22 cellular contexts compared by ENCODE assay signal in genomic region chr11:119832132-119832531, GRCh38.
DNase-seq lines count a peak whose midpoint lies in the region; ATAC-seq, FAIRE-seq and TF ChIP-seq lines count a peak whose summit lies in the region.
"Had no signal": no experiment of that assay in that cellular context is flagged by ENCODE, and none has a peak within 500 bp of the region (broad histone marks: within the 10 kb centered on the region; RNA-seq: fewer than 3 reads in every experiment).

No MANE protein-coding gene starts in this region.

- no peak for FAIRE-seq in D721Med (lab: Jason Lieb, UNC)
- FAIRE-seq: K562, keratinocyte had no signal

- H3K9me3 Mint-ChIP-seq in Caco-2 (ENCODE audit: unreplicated experiment), result peaks cover 4% of the 10 kb centered on the region
- H3K9me3 Mint-ChIP-seq: activated naive CD4-positive, alpha-beta T cell treated with anti-CD3 and anti-CD28 coated beads for 36 hours; activated T-cell treated with anti-CD3 and anti-CD28 coated beads, Interleukin-2, amount 50 U/mL, for 24 hours; natural killer cell; stimulated activated naive CD8-positive, alpha-beta T cell treated with anti-CD3 and anti-CD28 coated beads, Interleukin-15, amount 100 ng/mL, for 72 hours had no signal

- H3K4me1 ChIP-seq in HEK293 (ENCODE audit: control insufficient read depth, insufficient read depth, low read length) (no peaks in the 10 kb centered on the region; the same call in 1 of the 2 replicates), Panc1 (ENCODE audit: control insufficient read depth, insufficient read depth, low read length) (no peaks in the 10 kb centered on the region), mesodermal cell (ENCODE audit: control insufficient read depth, insufficient read depth, low read length, poor library complexity, severe bottlenecking) (peaks cover 14% of the 10 kb centered on the region), smooth muscle cell (ENCODE audit: low read depth) (peaks cover 15% of the 10 kb centered on the region), Caco-2 (peaks cover 9% of the 10 kb centered on the region)
- H3K4me1 ChIP-seq: prostate gland had no signal

- no peaks in the 10 kb centered on the region for H4K20me1 ChIP-seq in smooth muscle cell (ENCODE audit: low read depth)

- no peak for TF ChIP-seq CTCF in HEK293 (tag by site-specific recombination; IDR thresholded peaks at IDR 0.05)
- TF ChIP-seq CTCF in Panc1 (IDR thresholded peaks at IDR 0.05), result no peak
- TF ChIP-seq CTCF in smooth muscle cell (IDR thresholded peaks at IDR 0.05; ENCODE audit: borderline replicate concordance, insufficient read depth, poor library complexity, severe bottlenecking), result no peak
- no peak for TF ChIP-seq CTCF in Caco-2 (IDR thresholded peaks at IDR 0.05; ENCODE audit: insufficient read depth in 1 of 2, low read depth in 1 of 2, low read length in 1 of 2, severe bottlenecking in 1 of 2, unreplicated experiment in 1 of 2)
- no peak for TF ChIP-seq CTCF in D721Med (IDR thresholded peaks at IDR 0.05; ENCODE audit: insufficient read depth, missing control alignments)

- H3K9me3 ChIP-seq in HEK293 (ENCODE audit: control insufficient read depth, insufficient read depth, low read depth, low read length) (no peaks in the 10 kb centered on the region), Panc1 (ENCODE audit: control insufficient read depth, insufficient read depth, low read depth, low read length) (no peaks in the 10 kb centered on the region), mesodermal cell (ENCODE audit: control insufficient read depth, low read length) (peaks cover 3% of the 10 kb centered on the region), smooth muscle cell (replicated peaks; ENCODE audit: low read depth) (no peaks in the 10 kb centered on the region), Caco-2 (peaks cover 6% of the 10 kb centered on the region; the same call in 1 of the 2 replicates)
- H3K9me3 ChIP-seq: prostate gland had no signal

- 82 to 90% methylated on average over 4 to 6 of the region's 6 CpGs for WGBS in mesodermal cell (ENCODE audit: insufficient coverage in 2 of 2), 2 experiments
- 90% methylated on average over 6 of the region's 6 CpGs for WGBS in smooth muscle cell (ENCODE audit: low lambda C conversion rate)

- BruUV-seq in Panc1 (replicated peaks; lab: Mats Ljungman, UMichigan) (no TSS peak), Caco-2 (replicated peaks; lab: Mats Ljungman, UMichigan) (no TSS peak)

- no peak overlapping the region for H3K27ac Mint-ChIP-seq in Caco-2 (ENCODE audit: unreplicated experiment)
- H3K27ac Mint-ChIP-seq: activated CD8-positive, alpha-beta T cell treated with anti-CD3 and anti-CD28 coated beads, Interleukin-2, amount 10 ng/mL, durations not matched to agents 7 days and 5 days; activated naive CD4-positive, alpha-beta T cell treated with anti-CD3 and anti-CD28 coated beads for 36 hours; activated T-cell treated with anti-CD3 and anti-CD28 coated beads, Interleukin-2, amount 50 U/mL, for 24 hours; natural killer cell had no signal

- no peak overlapping the region for H3K9ac ChIP-seq in smooth muscle cell (ENCODE audit: low read depth)

- H3K27me3 ChIP-seq in Panc1 (ENCODE audit: control insufficient read depth, insufficient read depth, low read length) (peaks cover 16% of the 10 kb centered on the region), smooth muscle cell (ENCODE audit: low read depth) (no peaks in the 10 kb centered on the region), Caco-2 (replicated peaks; ENCODE audit: control insufficient read depth, insufficient read depth, low read length) (no peaks in the 10 kb centered on the region)

- H3F3A ChIP-seq in smooth muscle cell (ENCODE audit: low read depth), result no peaks in the 10 kb centered on the region

- H2AFZ ChIP-seq in smooth muscle cell (ENCODE audit: low read depth), result peak overlapping the region; percentile 55

- in situ Hi-C loops in Panc1 (cut with HindIII; ENCODE audit: low pct_unique_long_range_greater_than_20kb, low sequenced_read_pairs), result no loop called here

- no peak overlapping the region for H3K4me3 Mint-ChIP-seq in Caco-2 (ENCODE audit: unreplicated experiment)
- H3K4me3 Mint-ChIP-seq: activated CD8-positive, alpha-beta T cell treated with anti-CD3 and anti-CD28 coated beads, Interleukin-2, amount 10 ng/mL, durations not matched to agents 7 days and 5 days; activated naive CD4-positive, alpha-beta T cell treated with anti-CD3 and anti-CD28 coated beads for 36 hours; activated T-cell treated with anti-CD3 and anti-CD28 coated beads, Interleukin-2, amount 50 U/mL, for 24 hours; natural killer cell; stimulated activated naive CD8-positive, alpha-beta T cell treated with anti-CD3 and anti-CD28 coated beads, Interleukin-15, amount 100 ng/mL, for 72 hours had no signal

- peaks cover 7% of the 10 kb centered on the region for H3K4me1 Mint-ChIP-seq in Caco-2 (ENCODE audit: low read depth, unreplicated experiment)
- H3K4me1 Mint-ChIP-seq: natural killer cell had no signal

- no peak overlapping the region for H3K4me2 ChIP-seq in smooth muscle cell

- no peaks in the 10 kb centered on the region for H3K79me2 ChIP-seq in smooth muscle cell (ENCODE audit: low read depth)

- H3K36me3 Mint-ChIP-seq in Caco-2 (ENCODE audit: insufficient read depth, unreplicated experiment), result no peaks in the 10 kb centered on the region
- H3K36me3 Mint-ChIP-seq: natural killer cell had no signal

- no peaks in the 10 kb centered on the region for H3K36me3 ChIP-seq in HEK293 (ENCODE audit: control insufficient read depth in 2 of 2, insufficient read depth in 1 of 2, low read length in 2 of 2)
- H3K36me3 ChIP-seq in Panc1 (ENCODE audit: control insufficient read depth, insufficient read depth, low read length), result no peaks in the 10 kb centered on the region
- no peaks in the 10 kb centered on the region for H3K36me3 ChIP-seq in mesodermal cell (ENCODE audit: control insufficient read depth, insufficient read depth, low read length)
- no peaks in the 10 kb centered on the region for H3K36me3 ChIP-seq in smooth muscle cell (ENCODE audit: low read depth)
- no peaks in the 10 kb centered on the region for H3K36me3 ChIP-seq in Caco-2 (ENCODE audit: control insufficient read depth, insufficient read depth, low read length)
- H3K36me3 ChIP-seq: prostate gland had no signal

- DNase-seq in Panc1 (ENCODE audit: low read depth, low spot score) (no peak), smooth muscle cell (lab: John Stamatoyannopoulos, UW; ENCODE audit: unreplicated experiment) (no peak), Caco-2 (no peak), D721Med (ENCODE audit: insufficient read length, low spot score) (no peak), occipital lobe (lab: John Stamatoyannopoulos, UW) (no peak)
- DNase-seq: activated CD4-positive, CD25-positive, alpha-beta regulatory T cell; activated CD8-positive, alpha-beta T cell treated with anti-CD3 and anti-CD28 coated beads, Interleukin-2, amount 10 ng/mL, durations not matched to agents 7 days and 5 days; activated naive CD4-positive, alpha-beta T cell treated with anti-CD3 and anti-CD28 coated beads for 36 hours; activated T-cell treated with anti-CD3 and anti-CD28 coated beads, Interleukin-2, amount 50 U/mL, for 24 hours; AML-193; COR-L47; natural killer cell; stimulated activated CD4-positive, alpha-beta T cell treated with anti-CD3 and anti-CD28 coated beads, Interleukin-4, amount 100 ng/mL, for 24 hours; stimulated activated naive CD8-positive, alpha-beta T cell treated with anti-CD3 and anti-CD28 coated beads, Interleukin-15, amount 100 ng/mL, for 72 hours; T1000 had no signal

- ATAC-seq in Panc1, result peak; percentile 18; the same call in 1 of the 2 replicates
- ATAC-seq: activated CD8-positive, alpha-beta T cell treated with anti-CD3 and anti-CD28 coated beads, Interleukin-2, amount 10 ng/mL, durations not matched to agents 7 days and 5 days; natural killer cell; stimulated activated naive CD8-positive, alpha-beta T cell treated with anti-CD3 and anti-CD28 coated beads, Interleukin-15, amount 100 ng/mL, for 72 hours had no signal

- intact Hi-C loops in Panc1 (cut with micrococcal nuclease; ENCODE audit: unreplicated experiment), result no loop called here
- intact Hi-C loops in Caco-2 (cut with micrococcal nuclease; ENCODE audit: unreplicated experiment), result no loop called here

- peaks cover 5% of the 10 kb centered on the region for H3K27me3 Mint-ChIP-seq in Caco-2 (ENCODE audit: insufficient read depth, unreplicated experiment)

- CTCF ChIA-PET in HEK293 (lab: Yijun Ruan, JAX), result interaction anchor here (1.0 kb wide), 1 partner anchor 26 kb away, joined by 3 read pairs; no protein-coding TSS in a partner anchor
- CTCF ChIA-PET in Panc1 (lab: Charles Lee), result no interaction called here
- CTCF ChIA-PET in Caco-2 (lab: Charles Lee), result interaction anchor here (0.7 kb wide), 1 partner anchor 190 kb away, joined by 3 read pairs; no protein-coding TSS in a partner anchor

- H3K27ac ChIP-seq in HEK293 (ENCODE audit: extremely low read depth, low read depth, low read length) (no peak overlapping the region), Panc1 (ENCODE audit: low read length) (no peak overlapping the region), mesodermal cell (ENCODE audit: low read depth, low read length, severe bottlenecking) (peak overlapping the region; percentile 6), smooth muscle cell (ENCODE audit: low read depth) (no peak overlapping the region)
- H3K27ac ChIP-seq: epithelial cell of prostate, prostate gland, skin epidermis had no signal

- POLR2A ChIA-PET in HEK293 (lab: Yijun Ruan, JAX), result no interaction called here
- POLR2A ChIA-PET in Panc1 (lab: Charles Lee), result no interaction called here
- POLR2A ChIA-PET in Caco-2 (lab: Charles Lee), result no interaction called here

- H3K4me3 ChIP-seq in HEK293 (ENCODE audit: low read depth, low read length) (no peak overlapping the region), Panc1 (ENCODE audit: low read depth in 2 of 2, low read length in 2 of 2) (no peak overlapping the region), mesodermal cell (ENCODE audit: extremely low read depth, insufficient read depth, low read length, poor library complexity, severe bottlenecking) (no peak overlapping the region), smooth muscle cell (no peak overlapping the region), Caco-2 (ENCODE audit: low read depth, low read length) (no peak overlapping the region)
- H3K4me3 ChIP-seq: K562, prostate gland, skin epidermis had no signal

TF ChIP-seq in HEK293, 187 proteins besides CTCF, POLR2A, EP300 and RAD21:
- TF ChIP-seq ZSCAN4 (tag by site-specific recombination; IDR thresholded peaks at IDR 0.05) (no peak), ZIC2 (tag by site-specific recombination; IDR thresholded peaks at IDR 0.05) (peak; percentile 51)
